10 cellular contexts compared by ENCODE assay signal in genomic region chr11:10693509-10694071, GRCh38. TPM values are rescaled to one million over a fixed set of nuclear protein-coding genes. Genes with fewer than 3 reads are reported as not detected.
DNase-seq lines count a peak whose midpoint lies in the region; ATAC-seq and TF ChIP-seq lines count a peak whose summit lies in the region.
"Had no signal": no experiment of that assay in that cellular context is flagged by ENCODE, and none has a peak within 500 bp of the region (broad histone marks: within the 10 kb centered on the region; RNA-seq: fewer than 3 reads in every experiment).

A gene with protein sequence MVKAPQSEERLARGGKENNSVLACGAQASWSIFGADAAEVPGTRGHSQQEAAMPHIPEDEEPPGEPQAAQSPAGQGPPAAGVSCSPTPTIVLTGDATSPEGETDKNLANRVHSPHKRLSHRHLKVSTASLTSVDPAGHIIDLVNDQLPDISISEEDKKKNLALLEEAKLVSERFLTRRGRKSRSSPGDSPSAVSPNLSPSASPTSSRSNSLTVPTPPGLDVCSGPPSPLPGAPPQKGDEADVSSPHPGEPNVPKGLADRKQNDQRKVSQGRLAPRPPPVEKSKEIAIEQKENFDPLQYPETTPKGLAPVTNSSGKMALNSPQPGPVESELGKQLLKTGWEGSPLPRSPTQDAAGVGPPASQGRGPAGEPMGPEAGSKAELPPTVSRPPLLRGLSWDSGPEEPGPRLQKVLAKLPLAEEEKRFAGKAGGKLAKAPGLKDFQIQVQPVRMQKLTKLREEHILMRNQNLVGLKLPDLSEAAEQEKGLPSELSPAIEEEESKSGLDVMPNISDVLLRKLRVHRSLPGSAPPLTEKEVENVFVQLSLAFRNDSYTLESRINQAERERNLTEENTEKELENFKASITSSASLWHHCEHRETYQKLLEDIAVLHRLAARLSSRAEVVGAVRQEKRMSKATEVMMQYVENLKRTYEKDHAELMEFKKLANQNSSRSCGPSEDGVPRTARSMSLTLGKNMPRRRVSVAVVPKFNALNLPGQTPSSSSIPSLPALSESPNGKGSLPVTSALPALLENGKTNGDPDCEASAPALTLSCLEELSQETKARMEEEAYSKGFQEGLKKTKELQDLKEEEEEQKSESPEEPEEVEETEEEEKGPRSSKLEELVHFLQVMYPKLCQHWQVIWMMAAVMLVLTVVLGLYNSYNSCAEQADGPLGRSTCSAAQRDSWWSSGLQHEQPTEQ (minus strand): TSS chr11:10693755. CDS start chr11:10693602, 153 bp downstream.

- no peaks in the 10 kb centered on the region for H3K9me3 Mint-ChIP-seq in osteocyte (ENCODE audit: unreplicated experiment)
- H3K9me3 Mint-ChIP-seq in CD14-positive monocyte, result no peaks in the 10 kb centered on the region

- DNase-seq in AG08396 (ENCODE audit: low spot score) (peak; percentile 60), adrenal gland (peak in 5 of 7 donors; percentile 27 to 69 (median 37)), Right ventricle myocardium superior (peak; percentile 71), osteocyte (ENCODE audit: extremely low spot score, unreplicated experiment) (peak; percentile 87), CD14-positive monocyte (ENCODE audit: low spot score) (no peak), Kasumi-1 (lab: John Stamatoyannopoulos, UW) (no peak)
- DNase-seq in activated naive CD4-positive, alpha-beta T cell treated with Interleukin-2 at 50 U/mL for 16 hours, result no peak
- DNase-seq: NCI-H526 had no signal

- peaks cover 4% of the 10 kb centered on the region for H3K36me3 Mint-ChIP-seq in osteocyte (ENCODE audit: unreplicated experiment)
- H3K36me3 Mint-ChIP-seq in CD14-positive monocyte, result no peaks in the 10 kb centered on the region

- H3K4me1 Mint-ChIP-seq in osteocyte (ENCODE audit: unreplicated experiment), result peaks cover 42% of the 10 kb centered on the region
- H3K4me1 Mint-ChIP-seq in CD14-positive monocyte, result peaks cover 11% of the 10 kb centered on the region

- H3K4me1 ChIP-seq in adrenal gland (replicated peaks in 1 of 2), result peaks cover 0 to 15% of the 10 kb centered on the region in 2 donors

- H3K4me3 Mint-ChIP-seq in osteocyte (ENCODE audit: unreplicated experiment) (peak within 1 kb of the TSS; percentile 76), CD14-positive monocyte (peak within 1 kb of the TSS in 1 of 2 donors; percentile 15)

- H3K4me3 ChIP-seq in adrenal gland, result peak within 1 kb of the TSS in 1 of 4 donors; percentile 31
- H3K4me3 ChIP-seq: BLaER1 treated with 17β-estradiol and CSF1 and Interleukin-3, amounts not matched to agents 10 nM and 100 nM had no signal

- no peaks in the 10 kb centered on the region for H3K27me3 Mint-ChIP-seq in osteocyte (ENCODE audit: unreplicated experiment)
- peaks cover 6 to 15% (median 10%) of the 10 kb centered on the region in 3 donors for H3K27me3 Mint-ChIP-seq in CD14-positive monocyte (ENCODE audit: low read depth in 3 of 3)

- intact Hi-C loops in adrenal gland (cut with DNase I), result no loop called here
- intact Hi-C loops in Right ventricle myocardium superior (cut with DNase I), result no loop called here
- intact Hi-C loops in CD14-positive monocyte (cut with micrococcal nuclease), result no loop called here

- H3K27me3 ChIP-seq in adrenal gland, result no peaks in the 10 kb centered on the region
- H3K27me3 ChIP-seq: BLaER1 treated with 17β-estradiol and CSF1 and Interleukin-3, amounts not matched to agents 10 nM and 100 nM had no signal

- peak within 1 kb of the TSS; percentile 91 for H3K27ac Mint-ChIP-seq in osteocyte (ENCODE audit: unreplicated experiment)
- peak within 1 kb of the TSS in 2 of 7 donors; percentile 52 to 57 for H3K27ac Mint-ChIP-seq in CD14-positive monocyte

- H3K27ac ChIP-seq in adrenal gland, result peak within 1 kb of the TSS in 3 of 5 donors; percentile 10 to 77 (median 73)
- H3K27ac ChIP-seq: BLaER1 treated with 17β-estradiol and CSF1 and Interleukin-3, amounts not matched to agents 10 nM and 100 nM had no signal

- TF ChIP-seq POLR2A in adrenal gland (IDR thresholded peaks at IDR 0.05), result no peak

- TF ChIP-seq CTCF in adrenal gland (IDR thresholded peaks at IDR 0.05) (no peak), osteocyte (IDR thresholded peaks at IDR 0.05) (no peak), CD14-positive monocyte (IDR thresholded peaks at IDR 0.05) (no peak)

- no peaks in the 10 kb centered on the region for H3K36me3 ChIP-seq in adrenal gland (replicated peaks in 1 of 2)
- H3K36me3 ChIP-seq: BLaER1 treated with 17β-estradiol and CSF1 and Interleukin-3, amounts not matched to agents 10 nM and 100 nM had no signal

- WGBS in adrenal gland, 4 donors, result 52 to 72% (median 65%) methylated on average over 4 to 18 of the region's 18 CpGs

- no peaks in the 10 kb centered on the region for H3K9me3 ChIP-seq in adrenal gland (replicated peaks in 1 of 3)

- peak; percentile 78 for ATAC-seq in Right ventricle myocardium superior (ENCODE audit: poor library complexity)
- ATAC-seq in GM21447 (IDR thresholded peaks at IDR 0.05; ENCODE audit: unreplicated experiment), result no peak

RNA-seq across cellular contexts. Expression of the gene that starts here (rescaled TPM):
- total RNA-seq in adrenal gland (10 to 100 TPM in 6 of 8 donors, 1 to 10 TPM in 2; 8.1 to 33.9 (median 16.9) TPM), Right ventricle myocardium superior (4.5 TPM), osteocyte (22.2 and 24.0 TPM in 2 replicates)
- polyA plus RNA-seq in adrenal gland (10 to 100 TPM in 1 of 3 donors, 1 to 10 TPM in 2; 5.6 to 21.5 (median 7.1) TPM), CD14-positive monocyte (1 to 10 TPM; 3.0 to 3.3 TPM)

Comparison
In these comparisons a context has a peak if more than half of its experiments do, and no peak if none do; other contexts are left out.
1. DNase-seq: peak in AG08396 (single experiment), adrenal gland (5 of 7), Right ventricle myocardium superior (single experiment) and osteocyte (single experiment); none in activated naive CD4-positive, alpha-beta T cell treated with Interleukin-2 at 50 U/mL for 16 hours (single experiment), CD14-positive monocyte (single experiment) and Kasumi-1 (0 of 2).